Comparison of ENCODE assay signal across 1 cellular context in genomic region chr1:200729863-200730262, GRCh38.
TF ChIP-seq lines count a peak whose summit lies in the region.

No MANE protein-coding gene starts in this region.

TF ChIP-seq in HepG2, 621 proteins besides CTCF, POLR2A, EP300 and RAD21:
- TF ChIP-seq RARG (CRISPR knock-in tag; IDR thresholded peaks at IDR 0.05; ENCODE audit: low read depth) (no peak), ZNF563 (CRISPR knock-in tag; IDR thresholded peaks at IDR 0.05) (no peak), ZNF333 (CRISPR knock-in tag; IDR thresholded peaks at IDR 0.05; ENCODE audit: borderline replicate concordance) (no peak), ATRX (CRISPR knock-in tag; IDR thresholded peaks at IDR 0.05; ENCODE audit: borderline replicate concordance) (no peak), ZFP36L2 (CRISPR knock-in tag; IDR thresholded peaks at IDR 0.05) (no peak)
